12 cellular contexts compared by ENCODE assay signal in the genomic region with DNA sequence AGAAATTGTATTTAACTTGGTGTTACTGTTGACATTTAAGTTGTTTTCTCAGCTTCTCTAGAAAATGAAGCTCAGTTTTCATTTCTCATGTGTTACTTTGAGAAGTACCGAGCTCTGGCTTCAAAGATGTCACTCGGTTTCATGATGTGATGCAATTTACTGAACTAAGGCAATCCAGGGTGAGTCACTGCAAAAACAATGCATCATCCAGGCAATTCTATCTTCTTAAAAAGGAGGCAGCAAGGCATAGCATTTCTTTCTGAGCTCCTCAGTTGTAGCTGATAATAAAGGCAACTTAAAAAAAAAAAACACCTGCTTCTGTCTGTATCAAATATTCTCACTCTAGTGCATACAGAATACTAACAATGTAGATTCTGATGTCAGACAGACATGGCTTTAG.
DNase-seq lines count a peak whose midpoint lies in the region; ATAC-seq and TF ChIP-seq lines count a peak whose summit lies in the region.
"Had no signal": no experiment of that assay in that cellular context is flagged by ENCODE, and none has a peak within 500 bp of the region (broad histone marks: within the 10 kb centered on the region; RNA-seq: fewer than 3 reads in every experiment).

No MANE protein-coding gene starts in this region.

- H3K9me2 ChIP-seq in HCT116 (ENCODE audit: insufficient read depth), result no peaks in the 10 kb centered on the region

- no peaks in the 10 kb centered on the region; the same call in 1 of the 2 replicates for H4K20me1 ChIP-seq in HCT116 (ENCODE audit: insufficient read depth)

- H3K27me3 ChIP-seq in HCT116 (ENCODE audit: insufficient read depth, low read length), result no peaks in the 10 kb centered on the region

- no peak overlapping the region for H3K27ac ChIP-seq in HCT116 (ENCODE audit: low read depth, low read length)
- peak overlapping the region; percentile 21 for H3K27ac ChIP-seq in epithelial cell of prostate

- TF ChIP-seq RAD21 in HCT116 (IDR thresholded peaks at IDR 0.05; ENCODE audit: low read depth), result no peak

- RAD21 ChIA-PET in HCT116 (lab: Charles Lee; ENCODE audit: low non-redundant PET in 1 of 2, low total read pairs in 2 of 2, uncharacterized antibody in 2 of 2, unreplicated experiment in 2 of 2), result interaction anchor here in 1 of 2 experiments (0.7 kb wide), 1 partner anchor 789 kb away, joined by 3 read pairs; no protein-coding TSS in a partner anchor

- H3K4me2 ChIP-seq in HCT116 (ENCODE audit: low read length), result no peak overlapping the region
- H3K4me2 ChIP-seq: smooth muscle cell had no signal

- no peak overlapping the region for H3K9ac ChIP-seq in HCT116 (ENCODE audit: low read length)

- intact Hi-C loops in HCT116 (cut with micrococcal nuclease), result no loop called here

- TF ChIP-seq POLR2A in HCT116 (IDR thresholded peaks at IDR 0.05; ENCODE audit: borderline replicate concordance, extremely low read depth, insufficient read depth, insufficient read length), result no peak

- DNase-seq in HCT116 (ENCODE audit: low read depth, low spot score) (no peak), RKO (ENCODE audit: low spot score) (peak; percentile 62), epithelial cell of prostate (ENCODE audit: low read depth, low spot score) (peak; percentile 14), skeletal muscle cell (ENCODE audit: low read depth) (peak; percentile 90), foreskin melanocyte (no peak), ureter (ENCODE audit: low spot score) (no peak)
- DNase-seq: cortex of kidney, Karpas-422, NCI-H510A treated with DMSO at 0.1 percent for 48 hours had no signal

- H2AFZ ChIP-seq in HCT116 (ENCODE audit: low read depth, low read length, poor library complexity, severe bottlenecking), result no peak overlapping the region

- POLR2A ChIA-PET in HCT116 (lab: Charles Lee), result no interaction called here

- CTCF ChIA-PET in HCT116 (lab: Charles Lee), result interaction anchor here (1.3 to 2.4 kb wide), 2 partner anchors 20 to 35 kb away, joined by 5 to 13 read pairs; no protein-coding TSS in a partner anchor

- H3K4me3 ChIP-seq in HCT116 (replicated peaks in 1 of 2; ENCODE audit: low read depth in 1 of 2, low read length in 2 of 2) (no peak overlapping the region), skeletal muscle cell (ENCODE audit: low read depth, low read length) (no peak overlapping the region)
- H3K4me3 ChIP-seq: smooth muscle cell had no signal

- H3K79me2 ChIP-seq in HCT116 (ENCODE audit: insufficient read depth, low read length), result no peaks in the 10 kb centered on the region

- ATAC-seq in HCT116, result no peak
- no peak for ATAC-seq in HG03354 (IDR thresholded peaks at IDR 0.05; ENCODE audit: poor library complexity, severe bottlenecking, unreplicated experiment)
- ATAC-seq: stimulated activated effector memory CD8-positive, alpha-beta T cell treated with anti-CD3 and anti-CD28 coated beads, Interleukin-12 subunit alpha, Interleukin-12 subunit beta, amount 100 ng/mL, for 72 hours had no signal

- H3K4me1 ChIP-seq in HCT116 (ENCODE audit: control insufficient read depth in 1 of 2, insufficient read depth in 2 of 2, low read length in 2 of 2), result no peaks in the 10 kb centered on the region

- H3K9me3 ChIP-seq in HCT116 (ENCODE audit: control insufficient read depth in 1 of 2, insufficient read depth in 1 of 2, low read depth in 1 of 2, low read length in 2 of 2), result no peaks in the 10 kb centered on the region

- BruUV-seq in HCT116 (replicated peaks; lab: Mats Ljungman, UMichigan), result no TSS peak

- TF ChIP-seq CTCF in HCT116 (IDR thresholded peaks at IDR 0.05 in 2 of 3, conservative IDR thresholded peaks at IDR 0.05 in 1 of 3; ENCODE audit: borderline replicate concordance in 1 of 3, insufficient read depth in 1 of 3, low read depth in 2 of 3, low read length in 2 of 3), result no peak

- no peaks in the 10 kb centered on the region for H3K36me3 ChIP-seq in HCT116 (ENCODE audit: control insufficient read depth in 1 of 2, insufficient read depth in 2 of 2, low read length in 2 of 2)

TF ChIP-seq in HCT116, 20 proteins besides CTCF, POLR2A, EP300 and RAD21:
- TF ChIP-seq SRF (IDR thresholded peaks at IDR 0.05; ENCODE audit: low read depth) (no peak), ZNF274 (IDR thresholded peaks at IDR 0.05; ENCODE audit: low read depth, low read length) (no peak), MAX (IDR thresholded peaks at IDR 0.05) (no peak), CEBPB (IDR thresholded peaks at IDR 0.05; ENCODE audit: low read depth) (peak; percentile 41)
TF ChIP-seq in HCT116: peak in this region for 1.

Comparison
In these comparisons a context has a peak if more than half of its experiments do, and no peak if none do; other contexts are left out.
1. DNase-seq: peak in RKO (single experiment), epithelial cell of prostate (single experiment) and skeletal muscle cell (single experiment); none in HCT116 (single experiment), foreskin melanocyte (single experiment) and ureter (single experiment).